In the genomic region with DNA sequence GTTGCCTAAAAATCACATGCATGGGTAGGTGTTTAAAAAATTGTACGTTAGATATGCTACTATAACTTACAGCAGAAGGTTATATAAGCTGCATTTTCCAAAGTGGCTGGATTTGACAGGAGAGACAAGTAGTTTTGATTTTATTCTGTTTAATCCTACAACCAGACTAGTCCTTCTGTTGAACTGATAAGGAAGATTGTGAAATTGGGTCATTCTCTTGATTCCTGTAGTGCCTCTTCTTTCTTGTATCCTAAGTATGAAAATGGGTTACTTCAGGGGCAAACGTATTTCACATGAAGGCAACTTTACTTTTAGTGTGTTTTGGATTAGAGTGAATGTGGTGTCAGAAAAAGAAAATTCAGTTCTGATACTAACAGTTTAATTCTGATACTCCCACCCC, we compare ENCODE assay signal across 22 cellular contexts. TPM values are rescaled to one million over a fixed set of nuclear protein-coding genes. Genes with fewer than 3 reads are reported as not detected.
DNase-seq lines count a peak whose midpoint lies in the region; ATAC-seq lines count a peak whose summit lies in the region.
"Had no signal": no experiment of that assay in that cellular context is flagged by ENCODE, and none has a peak within 500 bp of the region (broad histone marks: within the 10 kb centered on the region; RNA-seq: fewer than 3 reads in every experiment).

No MANE protein-coding gene starts in this region.

- DNase-seq in activated naive CD4-positive, alpha-beta T cell treated with anti-CD3 and anti-CD28 coated beads for 36 hours: no peak
- DNase-seq in activated naive CD4-positive, alpha-beta T cell treated with anti-CD3 and anti-CD28 coated beads, Interleukin-2, amount 50 U/mL, for 16 hours: no peak
- DNase-seq in activated T-helper 1 cell treated with anti-CD3 and anti-CD28 coated beads, Interleukin-12 subunit alpha, Interleukin-12 subunit beta, Interleukin-2, Interleukin-4 antibody, amounts not matched to agents 30 ng/mL and 10 ng/mL and 1 ng/mL, durations not matched to agents 14 hours and 24 hours and 36 hours (ENCODE audit: low spot score): no peak
- DNase-seq in left lobe of liver (ENCODE audit: low spot score): no peak
- DNase-seq in stimulated activated naive CD8-positive, alpha-beta T cell treated with anti-CD3 and anti-CD28 coated beads, Interleukin-15, amount 100 ng/mL, for 72 hours: no peak
- DNase-seq in epidermal melanocyte (ENCODE audit: insufficient read length, low spot score): no peak
- DNase-seq in stimulated activated effector memory CD8-positive, alpha-beta T cell treated with anti-CD3 and anti-CD28 coated beads, Interleukin-12 subunit alpha, Interleukin-12 subunit beta, amount 100 ng/mL, for 72 hours (ENCODE audit: low spot score in 2 of 2): no peak
- DNase-seq in HK-2 (ENCODE audit: unreplicated experiment): no peak
- DNase-seq: ACHN; activated CD4-positive, alpha-beta T cell treated with anti-CD3 and anti-CD28 coated beads for 4 hours; activated CD8-positive, alpha-beta memory T cell treated with anti-CD3 and anti-CD28 coated beads, Interleukin-2, amount 50 U/mL, for 48 hours; activated naive CD4-positive, alpha-beta T cell treated with Interleukin-2 at 50 U/mL for 16 hours; body of pancreas; C1 segment of cervical spinal cord; DMS 273 treated with DMSO at 0.1 percent for 48 hours; left ventricle myocardium inferior; MG63; NCI-H2171 treated with DMSO at 0.1 percent for 48 hours; NCI-H526 treated with DMSO at 0.1 percent for 48 hours; right cardiac atrium; stimulated activated CD8-positive, alpha-beta memory T cell treated with anti-CD3 and anti-CD28 coated beads, Interleukin-4, amount 100 ng/mL, for 48 hours; testis had no signal

- ATAC-seq in left lobe of liver: peak; percentile 63
- ATAC-seq in stimulated activated naive CD8-positive, alpha-beta T cell treated with anti-CD3 and anti-CD28 coated beads, Interleukin-15, amount 100 ng/mL, for 72 hours: no peak
- ATAC-seq in stimulated activated effector memory CD8-positive, alpha-beta T cell treated with anti-CD3 and anti-CD28 coated beads, Interleukin-12 subunit alpha, Interleukin-12 subunit beta, amount 100 ng/mL, for 72 hours: no peak
- ATAC-seq: body of pancreas, right cardiac atrium had no signal

- peaks cover 18% of the 10 kb centered on the region for H3K36me3 Mint-ChIP-seq in activated naive CD4-positive, alpha-beta T cell treated with anti-CD3 and anti-CD28 coated beads for 36 hours (ENCODE audit: low read depth)
- H3K36me3 Mint-ChIP-seq in activated T-helper 1 cell treated with anti-CD3 and anti-CD28 coated beads, Interleukin-12 subunit alpha, Interleukin-12 subunit beta, Interleukin-2, Interleukin-4 antibody, amounts not matched to agents 30 ng/mL and 10 ng/mL and 1 ng/mL, durations not matched to agents 14 hours and 24 hours and 36 hours (ENCODE audit: low read depth): peaks cover 22% of the 10 kb centered on the region
- H3K36me3 Mint-ChIP-seq in stimulated activated effector memory CD8-positive, alpha-beta T cell treated with anti-CD3 and anti-CD28 coated beads, Interleukin-12 subunit alpha, Interleukin-12 subunit beta, amount 100 ng/mL, for 72 hours: peaks cover 84% of the 10 kb centered on the region

- peaks cover 81% of the 10 kb centered on the region for H3K4me1 Mint-ChIP-seq in activated naive CD4-positive, alpha-beta T cell treated with anti-CD3 and anti-CD28 coated beads for 36 hours (ENCODE audit: low read depth)
- H3K4me1 Mint-ChIP-seq in activated T-helper 1 cell treated with anti-CD3 and anti-CD28 coated beads, Interleukin-12 subunit alpha, Interleukin-12 subunit beta, Interleukin-2, Interleukin-4 antibody, amounts not matched to agents 30 ng/mL and 10 ng/mL and 1 ng/mL, durations not matched to agents 14 hours and 24 hours and 36 hours (ENCODE audit: low read depth): peaks cover 58% of the 10 kb centered on the region
- H3K4me1 Mint-ChIP-seq in stimulated activated naive CD8-positive, alpha-beta T cell treated with anti-CD3 and anti-CD28 coated beads, Interleukin-15, amount 100 ng/mL, for 72 hours: peaks cover 91% of the 10 kb centered on the region
- peaks cover 77% of the 10 kb centered on the region for H3K4me1 Mint-ChIP-seq in stimulated activated effector memory CD8-positive, alpha-beta T cell treated with anti-CD3 and anti-CD28 coated beads, Interleukin-12 subunit alpha, Interleukin-12 subunit beta, amount 100 ng/mL, for 72 hours

- no peaks in the 10 kb centered on the region for H3K9me3 Mint-ChIP-seq in activated naive CD4-positive, alpha-beta T cell treated with anti-CD3 and anti-CD28 coated beads for 36 hours
- no peaks in the 10 kb centered on the region for H3K9me3 Mint-ChIP-seq in activated T-helper 1 cell treated with anti-CD3 and anti-CD28 coated beads, Interleukin-12 subunit alpha, Interleukin-12 subunit beta, Interleukin-2, Interleukin-4 antibody, amounts not matched to agents 30 ng/mL and 10 ng/mL and 1 ng/mL, durations not matched to agents 14 hours and 24 hours and 36 hours
- peaks cover 0 to 7% of the 10 kb centered on the region in 2 donors for H3K9me3 Mint-ChIP-seq in stimulated activated naive CD8-positive, alpha-beta T cell treated with anti-CD3 and anti-CD28 coated beads, Interleukin-15, amount 100 ng/mL, for 72 hours
- no peaks in the 10 kb centered on the region for H3K9me3 Mint-ChIP-seq in stimulated activated effector memory CD8-positive, alpha-beta T cell treated with anti-CD3 and anti-CD28 coated beads, Interleukin-12 subunit alpha, Interleukin-12 subunit beta, amount 100 ng/mL, for 72 hours

- H3K27me3 Mint-ChIP-seq in activated naive CD4-positive, alpha-beta T cell treated with anti-CD3 and anti-CD28 coated beads for 36 hours (ENCODE audit: low read depth): no peaks in the 10 kb centered on the region
- no peaks in the 10 kb centered on the region for H3K27me3 Mint-ChIP-seq in activated T-helper 1 cell treated with anti-CD3 and anti-CD28 coated beads, Interleukin-12 subunit alpha, Interleukin-12 subunit beta, Interleukin-2, Interleukin-4 antibody, amounts not matched to agents 30 ng/mL and 10 ng/mL and 1 ng/mL, durations not matched to agents 14 hours and 24 hours and 36 hours (ENCODE audit: insufficient read depth)
- no peaks in the 10 kb centered on the region for H3K27me3 Mint-ChIP-seq in stimulated activated naive CD8-positive, alpha-beta T cell treated with anti-CD3 and anti-CD28 coated beads, Interleukin-15, amount 100 ng/mL, for 72 hours

- H3K4me3 Mint-ChIP-seq in activated naive CD4-positive, alpha-beta T cell treated with anti-CD3 and anti-CD28 coated beads for 36 hours: no peak overlapping the region
- no peak overlapping the region for H3K4me3 Mint-ChIP-seq in activated T-helper 1 cell treated with anti-CD3 and anti-CD28 coated beads, Interleukin-12 subunit alpha, Interleukin-12 subunit beta, Interleukin-2, Interleukin-4 antibody, amounts not matched to agents 30 ng/mL and 10 ng/mL and 1 ng/mL, durations not matched to agents 14 hours and 24 hours and 36 hours
- no peak overlapping the region for H3K4me3 Mint-ChIP-seq in stimulated activated naive CD8-positive, alpha-beta T cell treated with anti-CD3 and anti-CD28 coated beads, Interleukin-15, amount 100 ng/mL, for 72 hours
- H3K4me3 Mint-ChIP-seq in stimulated activated effector memory CD8-positive, alpha-beta T cell treated with anti-CD3 and anti-CD28 coated beads, Interleukin-12 subunit alpha, Interleukin-12 subunit beta, amount 100 ng/mL, for 72 hours: no peak overlapping the region

- peak overlapping the region; percentile 20 for H3K27ac Mint-ChIP-seq in activated naive CD4-positive, alpha-beta T cell treated with anti-CD3 and anti-CD28 coated beads for 36 hours
- H3K27ac Mint-ChIP-seq in activated T-helper 1 cell treated with anti-CD3 and anti-CD28 coated beads, Interleukin-12 subunit alpha, Interleukin-12 subunit beta, Interleukin-2, Interleukin-4 antibody, amounts not matched to agents 30 ng/mL and 10 ng/mL and 1 ng/mL, durations not matched to agents 14 hours and 24 hours and 36 hours: peak overlapping the region; percentile 38
- peak overlapping the region; percentile 57 to 89 for H3K27ac Mint-ChIP-seq in stimulated activated naive CD8-positive, alpha-beta T cell treated with anti-CD3 and anti-CD28 coated beads, Interleukin-15, amount 100 ng/mL, for 72 hours
- no peak overlapping the region for H3K27ac Mint-ChIP-seq in stimulated activated effector memory CD8-positive, alpha-beta T cell treated with anti-CD3 and anti-CD28 coated beads, Interleukin-12 subunit alpha, Interleukin-12 subunit beta, amount 100 ng/mL, for 72 hours

- CTCF ChIA-PET in activated naive CD4-positive, alpha-beta T cell treated with anti-CD3 and anti-CD28 coated beads for 36 hours (lab: Charles Lee): interaction anchor here (0.6 kb wide), 1 partner anchor 12 kb away, joined by 3 read pairs; no protein-coding TSS in a partner anchor

- intact Hi-C loops in activated naive CD4-positive, alpha-beta T cell treated with anti-CD3 and anti-CD28 coated beads for 36 hours (cut with micrococcal nuclease): no loop called here
- intact Hi-C loops in activated T-helper 1 cell treated with anti-CD3 and anti-CD28 coated beads, Interleukin-12 subunit alpha, Interleukin-12 subunit beta, Interleukin-2, Interleukin-4 antibody, amounts not matched to agents 30 ng/mL and 10 ng/mL and 1 ng/mL, durations not matched to agents 14 hours and 24 hours and 36 hours (cut with micrococcal nuclease): no loop called here

RNA-seq across cellular contexts. Expression of gene CDC42, which starts 19.0 kb away (rescaled TPM):
- total RNA-seq in activated naive CD4-positive, alpha-beta T cell treated with anti-CD3 and anti-CD28 coated beads for 36 hours: 100 to 1,000 TPM; 318 to 322 TPM
- 293 and 318 TPM in 2 replicates for total RNA-seq in activated T-helper 1 cell treated with anti-CD3 and anti-CD28 coated beads, Interleukin-12 subunit alpha, Interleukin-12 subunit beta, Interleukin-2, Interleukin-4 antibody, amounts not matched to agents 30 ng/mL and 10 ng/mL and 1 ng/mL, durations not matched to agents 14 hours and 24 hours and 36 hours
- total RNA-seq in left lobe of liver: 69.8 TPM
